Comparison of ENCODE assay signal across 24 cellular contexts in genomic region chr22:23384899-23385298, GRCh38.
DNase-seq lines count a peak whose midpoint lies in the region; TF ChIP-seq lines count a peak whose summit lies in the region.
"Had no signal": no experiment of that assay in that cellular context is flagged by ENCODE, and none has a peak within 500 bp of the region (broad histone marks: within the 10 kb centered on the region; RNA-seq: fewer than 3 reads in every experiment).

No MANE protein-coding gene starts in this region.

- peaks cover 4% of the 10 kb centered on the region for H3K9me3 ChIP-seq in trophoblast cell (ENCODE audit: insufficient read depth, low read depth, low read length)
- H3K9me3 ChIP-seq: A549, Caco-2, SJSA1 had no signal

- WGBS in mesendoderm (ENCODE audit: extremely low coverage, insufficient coverage, low lambda C conversion rate): no CpG with 5 or more reads among the region's 6 CpGs
- no CpG with 5 or more reads among the region's 6 CpGs for WGBS in trophoblast cell (ENCODE audit: extremely low coverage, insufficient coverage, insufficient read length)

- no peak overlapping the region for H2BK15ac ChIP-seq in mesendoderm (replicated peaks; ENCODE audit: low read depth)

- H4K8ac ChIP-seq in mesendoderm (ENCODE audit: low read depth, low read length) (no peak overlapping the region), trophoblast cell (ENCODE audit: low read depth, low read length) (no peak overlapping the region)

- H3K79me1 ChIP-seq in mesendoderm (ENCODE audit: low read length) (no peaks in the 10 kb centered on the region), trophoblast cell (ENCODE audit: low read length) (no peaks in the 10 kb centered on the region)

- H3K36me3 ChIP-seq in mesendoderm (ENCODE audit: control insufficient read depth, insufficient read depth, low read length) (no peaks in the 10 kb centered on the region), trophoblast cell (ENCODE audit: control insufficient read depth in 1 of 2, insufficient read depth in 2 of 2, low read length in 2 of 2) (peaks cover 3 to 9% of the 10 kb centered on the region in 2 experiments)
- H3K36me3 ChIP-seq: SJSA1 had no signal

- no peaks in the 10 kb centered on the region for H3K79me2 ChIP-seq in mesendoderm (ENCODE audit: control insufficient read depth, insufficient read depth, low read length)
- no peaks in the 10 kb centered on the region for H3K79me2 ChIP-seq in trophoblast cell (ENCODE audit: control insufficient read depth, insufficient read depth, low read length, poor library complexity)

- DNase-seq in GM13977 (ENCODE audit: low spot score): peak; percentile 6
- DNase-seq in mesendoderm: no peak
- no peak for DNase-seq in trophoblast cell
- no peak for DNase-seq in SKM-1 treated with dmso at 0.1 percent for 144 hours (lab: John Stamatoyannopoulos, UW; ENCODE audit: unreplicated experiment)
- no peak for DNase-seq in stimulated activated CD4-positive, alpha-beta T cell treated with anti-CD3 and anti-CD28 coated beads, Interleukin-2, amount 100 ng/mL, for 24 hours
- no peak for DNase-seq in HUDEP-2 (lab: John Stamatoyannopoulos, UW; ENCODE audit: unreplicated experiment in 76 of 76)
- DNase-seq in SW480 (ENCODE audit: low spot score): no peak
- DNase-seq: AML-193; Caco-2; CD8-positive, alpha-beta T cell; H9; IMR-90; KG1; MM.1S; NCI-H1048; NCI-H1417; NCI-H1694; NCI-H2029 treated with DMSO at 0.1 percent for 48 hours; NCI-H526 treated with DMSO at 0.1 percent for 48 hours; PC-9 had no signal

- H3K9ac ChIP-seq in mesendoderm (ENCODE audit: low read length): no peak overlapping the region
- H3K9ac ChIP-seq in trophoblast cell (ENCODE audit: low read length): no peak overlapping the region

- H3K56ac ChIP-seq in mesendoderm (ENCODE audit: low read length): peak overlapping the region; percentile 49

- no peaks in the 10 kb centered on the region for H3K27me3 ChIP-seq in mesendoderm (ENCODE audit: insufficient read depth, low read length, poor library complexity)
- H3K27me3 ChIP-seq in trophoblast cell (ENCODE audit: insufficient read depth, low read length): no peaks in the 10 kb centered on the region
- H3K27me3 ChIP-seq: SJSA1 had no signal

- no peak overlapping the region for H2AFZ ChIP-seq in trophoblast cell (ENCODE audit: insufficient read depth, low read length, poor library complexity)
- H2AFZ ChIP-seq: PC-9 had no signal

- peaks cover 5% of the 10 kb centered on the region for H3K4me1 ChIP-seq in mesendoderm (ENCODE audit: control insufficient read depth, low read depth, low read length)
- peaks cover 4 to 7% of the 10 kb centered on the region in 2 experiments for H3K4me1 ChIP-seq in trophoblast cell (ENCODE audit: control insufficient read depth in 1 of 2, insufficient read depth in 2 of 2, low read length in 2 of 2)
- H3K4me1 ChIP-seq: A549, SJSA1 had no signal

- H4K12ac ChIP-seq in trophoblast cell (ENCODE audit: low read depth, low read length): no peak overlapping the region

- H2BK120ac ChIP-seq in mesendoderm (ENCODE audit: low read depth, low read length) (no peak overlapping the region), trophoblast cell (ENCODE audit: insufficient read depth, low read length, poor library complexity) (no peak overlapping the region)

- H3K23ac ChIP-seq in mesendoderm (ENCODE audit: low read length) (no peak overlapping the region), trophoblast cell (ENCODE audit: low read length) (no peak overlapping the region)

- in situ Hi-C loops in GM13977 (cut with MboI; ENCODE audit: low pct_unique_long_range_greater_than_20kb, low sequenced_read_pairs, unreplicated experiment): loop anchor here (25.0 kb wide), 1 partner anchor 198 kb away; the partner anchor contains the start of gene BCR

- H3K4me3 ChIP-seq in mesendoderm (ENCODE audit: low read length) (no peak overlapping the region), trophoblast cell (ENCODE audit: low read depth, low read length) (peak overlapping the region; percentile 10)
- H3K4me3 ChIP-seq: A549, PC-9, SJSA1 had no signal

- H2BK5ac ChIP-seq in mesendoderm (ENCODE audit: low read length) (no peak overlapping the region), trophoblast cell (ENCODE audit: low read depth, low read length, poor library complexity) (no peak overlapping the region)

- no peak overlapping the region for H3K4me2 ChIP-seq in mesendoderm (ENCODE audit: low read length)
- no peak overlapping the region for H3K4me2 ChIP-seq in trophoblast cell (ENCODE audit: low read length)
- H3K4me2 ChIP-seq: A549, PC-9 had no signal

- H3K18ac ChIP-seq in mesendoderm (ENCODE audit: low read length) (no peak overlapping the region), trophoblast cell (ENCODE audit: low read length) (no peak overlapping the region)

- no peak overlapping the region for H4K91ac ChIP-seq in trophoblast cell (ENCODE audit: low read depth, low read length)

- H3K14ac ChIP-seq in trophoblast cell (ENCODE audit: low read length): no peak overlapping the region

- H3K27ac ChIP-seq in 22Rv1 (peak overlapping the region; percentile 59), mesendoderm (ENCODE audit: low read depth, low read length) (no peak overlapping the region), trophoblast cell (ENCODE audit: low read depth, low read length) (no peak overlapping the region)
- H3K27ac ChIP-seq: A549, C4-2B, PC-9, SJSA1 had no signal

- H2BK12ac ChIP-seq in trophoblast cell (ENCODE audit: low read length): no peak overlapping the region

- H2AK5ac ChIP-seq in mesendoderm (ENCODE audit: low read length) (no peak overlapping the region), trophoblast cell (ENCODE audit: low read length) (no peak overlapping the region)

- H4K5ac ChIP-seq in mesendoderm (ENCODE audit: low read length): no peak overlapping the region

- TF ChIP-seq CTCF in 22Rv1 (IDR thresholded peaks at IDR 0.05): no peak
- no peak for TF ChIP-seq CTCF in GM13977 (IDR thresholded peaks at IDR 0.05; ENCODE audit: extremely low read depth, insufficient read depth, missing control alignments)

- H3K4ac ChIP-seq in mesendoderm (ENCODE audit: low read depth, low read length) (no peak overlapping the region), trophoblast cell (ENCODE audit: low read depth, low read length) (no peak overlapping the region)
